Comparison of ENCODE assay signal across 8 cellular contexts in genomic region chr4:49161111-49161541, GRCh38.
DNase-seq lines count a peak whose midpoint lies in the region; ATAC-seq, FAIRE-seq and TF ChIP-seq lines count a peak whose summit lies in the region.
"Not testable (repeated sequence)": the region's sequence is repeated elsewhere in the genome, so short reads cannot be mapped to it uniquely, and the experiment has no call there.

No MANE protein-coding gene starts in this region.

- POLR2A ChIA-PET in K562 (lab: Yijun Ruan, JAX): not testable (repeated sequence)

- not testable (repeated sequence) for H3K4me1 ChIP-seq in BE2C; K562 (replicated peaks in 1 of 2; ENCODE audit: control insufficient read depth in 2 of 2, insufficient read depth in 2 of 2, low read length in 2 of 2); hepatocyte (ENCODE audit: insufficient read depth); spleen

- H3K9me2 ChIP-seq in hepatocyte (replicated peaks; ENCODE audit: insufficient read depth): not testable (repeated sequence)

- H3K9ac ChIP-seq in K562 (ENCODE audit: insufficient read depth in 1 of 2, low read depth in 2 of 2, low read length in 2 of 2): peak overlapping the region; percentile 57 to 77; a peak in 3 of 4 replicates

- not testable (repeated sequence) for TF ChIP-seq RAD21 in K562 (CRISPR knock-in tag; conservative IDR thresholded peaks at IDR 0.05 in 1 of 2, IDR thresholded peaks at IDR 0.05 in 1 of 2)

- peak; percentile 3 for DNase-seq in BE2C
- peak; percentile 92 for DNase-seq in Daoy (ENCODE audit: low read depth)
- DNase-seq in HuH-7.5 (ENCODE audit: low spot score): peak; percentile 21
- DNase-seq in RPMI7951 (ENCODE audit: low read depth): peak; percentile 82
- DNase-seq in K562 (ENCODE audit: extremely low read depth in 1 of 4, low spot score in 3 of 4): peak in 3 of 4 experiments; percentile 41 to 93 (median 61)
- DNase-seq in hepatocyte (ENCODE audit: low spot score): peak; percentile 1
- peak; percentile 74 for DNase-seq in spleen
- peak; percentile 48 for DNase-seq in urothelium cell line (ENCODE audit: low spot score)

- in situ Hi-C loops in K562 (cut with MboI): not testable (repeated sequence)

- TF ChIP-seq POLR2A in K562 (conservative IDR thresholded peaks at IDR 0.05): peak; percentile 80
- TF ChIP-seq POLR2A in spleen (IDR thresholded peaks at IDR 0.05): not testable (repeated sequence)

- H3K9me1 ChIP-seq in K562 (ENCODE audit: control insufficient read depth, insufficient read depth, low read length): not testable (repeated sequence)

- not testable (repeated sequence) for TF ChIP-seq CTCF in BE2C (IDR thresholded peaks at IDR 0.05; ENCODE audit: low read depth, low read length); K562 (IDR thresholded peaks at IDR 0.05 in 2 of 3, conservative IDR thresholded peaks at IDR 0.05 in 1 of 3; ENCODE audit: insufficient read depth in 2 of 3, low read depth in 1 of 3, low read length in 3 of 3); hepatocyte (IDR thresholded peaks at IDR 0.05; ENCODE audit: poor library complexity); spleen (IDR thresholded peaks at IDR 0.05 in 8 of 11, conservative IDR thresholded peaks at IDR 0.05 in 3 of 11)

- H3K9me3 ChIP-seq in BE2C; K562 (replicated peaks; ENCODE audit: control insufficient read depth, insufficient read depth, low read depth, low read length); hepatocyte (ENCODE audit: low read depth): not testable (repeated sequence)
- peaks cover 0 to 42% (median 26%) of the 10 kb centered on the region in 8 donors for H3K9me3 ChIP-seq in spleen

- H3K36me3 ChIP-seq in BE2C; K562 (ENCODE audit: control insufficient read depth, insufficient read depth, low read length); hepatocyte (replicated peaks; ENCODE audit: insufficient read depth, low read depth); spleen: not testable (repeated sequence)

- intact Hi-C loops in K562 (cut with micrococcal nuclease); spleen (cut with DNase I; ENCODE audit: low total_unique reads): not testable (repeated sequence)

- not testable (repeated sequence) for BruUV-seq in K562 (replicated peaks; lab: Mats Ljungman, UMichigan)

- CTCF ChIA-PET in K562 (lab: Yijun Ruan, JAX; ENCODE audit: low intra/inter-chr PET ratio): not testable (repeated sequence)

- H3K79me2 ChIP-seq in K562 (ENCODE audit: control insufficient read depth, insufficient read depth, low read length); hepatocyte: not testable (repeated sequence)

- peak overlapping the region; percentile 60; the same call in 2 of the 3 replicates for H3K27ac ChIP-seq in K562 (ENCODE audit: extremely low read depth, low read depth, low read length)
- not testable (repeated sequence) for H3K27ac ChIP-seq in hepatocyte, spleen

- H3K27me3 ChIP-seq in BE2C; K562 (ENCODE audit: control insufficient read depth in 2 of 2, insufficient read depth in 2 of 2, low read length in 2 of 2); hepatocyte; spleen (replicated peaks in 1 of 7): not testable (repeated sequence)

- 2% methylated on average over 16 of the region's 23 CpGs for WGBS in K562 (ENCODE audit: insufficient coverage, low coverage, missing lambda C conversion rate)
- WGBS in hepatocyte (ENCODE audit: low lambda C conversion rate, missing lambda C conversion rate): 87% methylated on average over 23 of the region's 23 CpGs
- WGBS in spleen, 5 donors: 79 to 84% (median 82%) methylated on average over 22 to 23 of the region's 23 CpGs

- H3K4me2 ChIP-seq in K562 (ENCODE audit: insufficient read depth, low read length): peak overlapping the region; percentile 58
- not testable (repeated sequence) for H3K4me2 ChIP-seq in hepatocyte

- H3K4me3 ChIP-seq in BE2C (ENCODE audit: low read depth, low read length); hepatocyte; spleen: not testable (repeated sequence)
- peak overlapping the region; percentile 44 for H3K4me3 ChIP-seq in K562

- FAIRE-seq in K562 (lab: Jason Lieb, UNC); urothelium cell line (lab: Jason Lieb, UNC): not testable (repeated sequence)

- H2AFZ ChIP-seq in K562 (ENCODE audit: low read depth, low read length): peak overlapping the region; percentile 35; the same call in 1 of the 2 replicates
- not testable (repeated sequence) for H2AFZ ChIP-seq in hepatocyte

- peak; percentile 68 for ATAC-seq in K562

- not testable (repeated sequence) for TF ChIP-seq EP300 in K562 (IDR thresholded peaks at IDR 0.05; ENCODE audit: low read length)

- not testable (repeated sequence) for H4K20me1 ChIP-seq in K562 (replicated peaks; ENCODE audit: control insufficient read depth, insufficient read depth, low read length); hepatocyte (ENCODE audit: insufficient read depth, poor library complexity, severe bottlenecking)

TF ChIP-seq in K562, 482 proteins besides CTCF, POLR2A, EP300 and RAD21 (continues in another document):
- TF ChIP-seq ATF1 (CRISPR knock-in tag; IDR thresholded peaks at IDR 0.05): not testable (repeated sequence)
- TF ChIP-seq ATF1 (tag; IDR thresholded peaks at IDR 0.05) (peak; percentile 79), EGR1 (conservative IDR thresholded peaks at IDR 0.05) (peak; percentile 39; the same call in 1 of the 2 replicates), CREB3L1 (IDR thresholded peaks at IDR 0.05; ENCODE audit: borderline replicate concordance, low read depth) (peak; percentile 87; the same call in 1 of the 2 replicates), ETV1 (tag; conservative IDR thresholded peaks at IDR 0.05; ENCODE audit: low read depth) (peak; percentile 71), CTBP1 (IDR thresholded peaks at IDR 0.05; ENCODE audit: borderline replicate concordance) (peak; percentile 18; the same call in 1 of the 2 replicates), THAP7 (CRISPR knock-in tag; IDR thresholded peaks at IDR 0.05) (peak; percentile 88; the same call in 1 of the 2 replicates), POLR2H (tag; IDR thresholded peaks at IDR 0.05; ENCODE audit: low read depth) (peak; percentile 42; the same call in 1 of the 2 replicates), ESRRA (IDR thresholded peaks at IDR 0.05; ENCODE audit: borderline replicate concordance, low read depth) (0 out of 2 replicates have a peak, but pooled peaks have one; percentile 20), POLR2B (IDR thresholded peaks at IDR 0.05; ENCODE audit: low read depth, partially characterized antibody) (peak; percentile 44)

Comparison
In these comparisons a context has a peak if more than half of its experiments do, and no peak if none do; other contexts are left out.
1. DNase-seq: peak in every context shown above with its lines; median percentile 92 in Daoy; 82 in RPMI7951; 74 in spleen; 61 in K562; 48 in urothelium cell line; 21 in HuH-7.5; 3 in BE2C; 1 in hepatocyte.